In genomic region chr18:31209041-31209440, GRCh38 we compare ENCODE assay signal across 26 cellular contexts. TPM values are rescaled to one million over a fixed set of nuclear protein-coding genes. Genes with fewer than 3 reads are reported as not detected.
"Had no signal": no experiment of that assay in that cellular context is flagged by ENCODE, and none has a peak within 500 bp of the region (broad histone marks: within the 10 kb centered on the region; RNA-seq: fewer than 3 reads in every experiment).

No MANE protein-coding gene starts in this region.

- H3K4me1 ChIP-seq: breast epithelium, SJCRH30 had no signal

- H3K36me3 ChIP-seq: breast epithelium, MG63, Peyer's patch, SJCRH30 had no signal

- H3K9ac ChIP-seq: SK-N-SH had no signal

- H3K4me2 ChIP-seq: SK-N-SH had no signal

- H3K27ac ChIP-seq: breast epithelium, Peyer's patch, RWPE1, SJCRH30, VCaP had no signal

- H3K4me1 Mint-ChIP-seq: IgD-negative memory B cell had no signal

- H3K27me3 Mint-ChIP-seq: activated naive CD4-positive, alpha-beta T cell treated with anti-CD3 and anti-CD28 coated beads, Interleukin-2, amount 50 U/mL, for 24 hours; IgD-negative memory B cell had no signal

- H3K27ac Mint-ChIP-seq: activated CD8-positive, alpha-beta T cell treated with anti-CD3 and anti-CD28 coated beads, Interleukin-2, amount 10 ng/mL, durations not matched to agents 7 days and 5 days; activated naive CD4-positive, alpha-beta T cell treated with anti-CD3 and anti-CD28 coated beads, Interleukin-2, amount 50 U/mL, for 24 hours; IgD-negative memory B cell had no signal

- H3K36me3 Mint-ChIP-seq: activated naive CD4-positive, alpha-beta T cell treated with anti-CD3 and anti-CD28 coated beads, Interleukin-2, amount 50 U/mL, for 24 hours; IgD-negative memory B cell had no signal

- H3K4me3 ChIP-seq: breast epithelium, MG63, Peyer's patch, SJCRH30 had no signal

- H3K9me3 Mint-ChIP-seq: activated naive CD4-positive, alpha-beta T cell treated with anti-CD3 and anti-CD28 coated beads, Interleukin-2, amount 50 U/mL, for 24 hours had no signal

- DNase-seq: activated CD4-positive, CD25-positive, alpha-beta regulatory T cell; activated CD8-positive, alpha-beta memory T cell treated with anti-CD3 and anti-CD28 coated beads, Interleukin-2, amount 50 U/mL, for 48 hours; activated CD8-positive, alpha-beta T cell treated with anti-CD3 and anti-CD28 coated beads, Interleukin-2, amount 10 ng/mL, durations not matched to agents 7 days and 5 days; activated T-cell treated with anti-CD3 and anti-CD28 coated beads, Interleukin-2, amount 50 U/mL, for 1 hour; aorta; KG1; MG63; MV-4-11; NCI-H1105; NCI-H1436; NCI-H187; NCI-H2081; NCI-H510A treated with DMSO at 0.1 percent for 48 hours; NCI-H69; NK-92 treated with Interleukin-12 subunit alpha and Interleukin-12 subunit beta, amount 100 ng/mL, for 24 hours; OCI-M1; Peyer's patch; Right ventricle myocardium superior; SJCRH30; SK-N-SH; T-helper 1 cell had no signal

- H3K4me3 Mint-ChIP-seq: activated CD8-positive, alpha-beta T cell treated with anti-CD3 and anti-CD28 coated beads, Interleukin-2, amount 10 ng/mL, durations not matched to agents 7 days and 5 days; activated naive CD4-positive, alpha-beta T cell treated with anti-CD3 and anti-CD28 coated beads, Interleukin-2, amount 50 U/mL, for 24 hours; IgD-negative memory B cell had no signal

- H3K27me3 ChIP-seq: breast epithelium, MG63, Peyer's patch, SJCRH30 had no signal

- H3K9me3 ChIP-seq: breast epithelium, MG63, Peyer's patch, SJCRH30, SK-N-SH had no signal

- ATAC-seq: activated CD8-positive, alpha-beta T cell treated with anti-CD3 and anti-CD28 coated beads, Interleukin-2, amount 10 ng/mL, durations not matched to agents 7 days and 5 days had no signal

RNA-seq across cellular contexts. Expression of gene DSC1, which starts 46.4 kb away (rescaled TPM):
- total RNA-seq: aorta, SJCRH30 had no signal
- polyA plus RNA-seq: aorta, SK-N-SH had no signal
